In genomic region chr12:54053625-54054441, GRCh38 we compare ENCODE assay signal across 9 cellular contexts. TPM values are rescaled to one million over a fixed set of nuclear protein-coding genes. Genes with fewer than 3 reads are reported as not detected.
DNase-seq lines count a peak whose midpoint lies in the region; ATAC-seq and TF ChIP-seq lines count a peak whose summit lies in the region.
"Had no signal": no experiment of that assay in that cellular context is flagged by ENCODE, and none has a peak within 500 bp of the region (broad histone marks: within the 10 kb centered on the region; RNA-seq: fewer than 3 reads in every experiment).

HOXC4 (plus strand) TSS chr12:54053835; CDS start chr12:54053923, 88 bp downstream.

- peaks cover 97% of the 10 kb centered on the region for H3K27me3 Mint-ChIP-seq in T-helper 1 cell treated with Interleukin-12 subunit alpha and Interleukin-12 subunit beta and Interleukin-4 antibody, amounts not matched to agents 30 μg/mL and 1 μg/mL, for 36 hours (ENCODE audit: low read depth)

- H3K4me1 ChIP-seq in right cardiac atrium (ENCODE audit: control insufficient read depth, insufficient read depth, low read length) (no peaks in the 10 kb centered on the region), skeletal muscle tissue (ENCODE audit: control insufficient read depth in 3 of 3, insufficient read depth in 3 of 3, low read length in 3 of 3) (peaks cover 5 to 16% (median 9%) of the 10 kb centered on the region in 3 donors)

- WGBS in right cardiac atrium = 3% methylated on average over 45 of the region's 45 CpGs

- H3K9me3 Mint-ChIP-seq in T-helper 1 cell treated with Interleukin-12 subunit alpha and Interleukin-12 subunit beta and Interleukin-4 antibody, amounts not matched to agents 30 μg/mL and 1 μg/mL, for 36 hours = no peaks in the 10 kb centered on the region

- H3K27ac Mint-ChIP-seq in T-helper 1 cell treated with Interleukin-12 subunit alpha and Interleukin-12 subunit beta and Interleukin-4 antibody, amounts not matched to agents 30 μg/mL and 1 μg/mL, for 36 hours = no peak within 1 kb of the TSS

- no peaks in the 10 kb centered on the region for H3K36me3 Mint-ChIP-seq in T-helper 1 cell treated with Interleukin-12 subunit alpha and Interleukin-12 subunit beta and Interleukin-4 antibody, amounts not matched to agents 30 μg/mL and 1 μg/mL, for 36 hours (ENCODE audit: low read depth)

- intact Hi-C loops in right cardiac atrium (cut with DNase I) (no loop called here), left colon (cut with DNase I, micrococcal nuclease) (no loop called here)

- H3K36me3 ChIP-seq in WERI-Rb-1 (peaks cover 4% of the 10 kb centered on the region), skeletal muscle tissue (ENCODE audit: control insufficient read depth in 3 of 3, insufficient read depth in 3 of 3, low read length in 3 of 3) (no peaks in the 10 kb centered on the region)
- H3K36me3 ChIP-seq: BLaER1 treated with 17β-estradiol and CSF1 and Interleukin-3, amounts not matched to agents 10 nM and 100 nM had no signal

- H3K27ac ChIP-seq in WERI-Rb-1 (peak within 1 kb of the TSS; percentile 81), right cardiac atrium (ENCODE audit: low read length) (no peak within 1 kb of the TSS), skeletal muscle tissue (ENCODE audit: low read depth, low read length) (no peak within 1 kb of the TSS)
- H3K27ac ChIP-seq: BLaER1 treated with 17β-estradiol and CSF1 and Interleukin-3, amounts not matched to agents 10 nM and 100 nM had no signal

- no peak for TF ChIP-seq CTCF in WERI-Rb-1 (IDR thresholded peaks at IDR 0.05; ENCODE audit: low read depth, low read length)

- DNase-seq in T-helper 1 cell (no peak), WERI-Rb-1 (no peak), right cardiac atrium (peak in 1 of 3 donors; percentile 61), middle frontal gyrus (ENCODE audit: extremely low spot score, low spot score) (no peak), left colon (no peak)

- H3K4me1 Mint-ChIP-seq in T-helper 1 cell treated with Interleukin-12 subunit alpha and Interleukin-12 subunit beta and Interleukin-4 antibody, amounts not matched to agents 30 μg/mL and 1 μg/mL, for 36 hours (ENCODE audit: low read depth) = peaks cover 13% of the 10 kb centered on the region

- H3K4me3 ChIP-seq in WERI-Rb-1 (ENCODE audit: low read depth, low read length) = peak within 1 kb of the TSS; percentile 90
- H3K4me3 ChIP-seq in right cardiac atrium (ENCODE audit: low read length) = peak within 1 kb of the TSS; percentile 48
- H3K4me3 ChIP-seq in skeletal muscle tissue (ENCODE audit: low read length in 3 of 3) = peak within 1 kb of the TSS; percentile 57 to 74 (median 72)

- peak within 1 kb of the TSS; percentile 50 for H3K4me3 Mint-ChIP-seq in T-helper 1 cell treated with Interleukin-12 subunit alpha and Interleukin-12 subunit beta and Interleukin-4 antibody, amounts not matched to agents 30 μg/mL and 1 μg/mL, for 36 hours

- H3K27me3 ChIP-seq in WERI-Rb-1 (ENCODE audit: insufficient read depth, low read depth, severe bottlenecking) (no peaks in the 10 kb centered on the region), right cardiac atrium (ENCODE audit: control insufficient read depth, insufficient read depth) (no peaks in the 10 kb centered on the region), skeletal muscle tissue (ENCODE audit: control insufficient read depth in 3 of 3, insufficient read depth in 3 of 3, low read length in 3 of 3) (peaks cover 0 to 3% (median 0%) of the 10 kb centered on the region in 3 donors)

- peak within 1 kb of the TSS in 2 of 3 donors; percentile 50 to 69 for H3K9ac ChIP-seq in skeletal muscle tissue (ENCODE audit: low read depth in 1 of 3, low read length in 3 of 3)
- H3K9ac ChIP-seq: BLaER1 treated with 17β-estradiol and CSF1 and Interleukin-3, amounts not matched to agents 10 nM and 100 nM had no signal

- peak; percentile 29 for ATAC-seq in HG02973 (IDR thresholded peaks at IDR 0.05; ENCODE audit: unreplicated experiment)
- ATAC-seq in right cardiac atrium = peak; percentile 67
- ATAC-seq in left colon = no peak

- H3K9me3 ChIP-seq in WERI-Rb-1 (ENCODE audit: severe bottlenecking) (no peaks in the 10 kb centered on the region), right cardiac atrium (ENCODE audit: control insufficient read depth, low read length) (no peaks in the 10 kb centered on the region), skeletal muscle tissue (ENCODE audit: control insufficient read depth in 3 of 3, low read length in 3 of 3) (no peaks in the 10 kb centered on the region)

RNA-seq across cellular contexts. Expression of gene HOXC4, which starts in this region (rescaled TPM):
- under 1 TPM in 3 of 4 donors, not detected in 1; 0.14 to 0.37 (median 0.33) TPM for total RNA-seq in right cardiac atrium
- polyA plus RNA-seq in right cardiac atrium = 0.32 TPM
- 1.0 TPM for total RNA-seq in skeletal muscle tissue
- under 1 TPM in 1 of 2 donors, not detected in 1; 0.18 TPM for total RNA-seq in left colon

Comparison
In these comparisons a context has a peak if more than half of its experiments do, and no peak if none do; other contexts are left out.
1. Peak in ATAC-seq and H3K4me3 ChIP-seq in right cardiac atrium; RNA of the gene not detected or under 1 TPM.